In the genomic region with DNA sequence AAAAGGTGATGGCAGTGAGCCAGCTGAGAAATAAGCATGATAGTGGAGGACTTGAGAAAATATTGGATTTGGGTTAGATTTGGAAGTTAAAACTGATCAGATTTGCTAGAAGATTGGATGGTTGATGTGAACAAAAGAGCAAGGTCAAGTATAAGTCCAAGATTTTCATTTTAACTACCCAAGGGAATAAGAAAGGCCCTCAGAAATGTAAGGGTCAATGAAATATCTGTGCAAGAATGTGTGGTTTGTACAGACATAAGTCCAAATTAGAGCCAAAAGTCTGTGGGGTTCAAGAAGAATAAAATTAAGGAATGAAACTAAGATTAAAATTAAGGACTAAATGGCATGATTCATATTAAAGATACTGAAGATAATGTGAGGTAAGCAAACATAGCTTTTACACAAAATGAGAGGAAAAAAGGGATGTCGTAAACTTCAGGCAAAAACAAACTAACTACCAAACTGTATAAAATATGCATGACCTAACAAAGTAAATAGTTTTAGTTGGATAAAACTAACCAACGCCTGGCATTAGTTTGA, we compare ENCODE assay signal across 26 cellular contexts.
"Had no signal": no experiment of that assay in that cellular context is flagged by ENCODE, and none has a peak within 500 bp of the region (broad histone marks: within the 10 kb centered on the region; RNA-seq: fewer than 3 reads in every experiment).

No MANE protein-coding gene starts in this region.

- H3K36me3 ChIP-seq: colonic mucosa, pancreas, right lobe of liver, thoracic aorta, tibial nerve, upper lobe of left lung had no signal

- H3K27me3 Mint-ChIP-seq: dendritic cell treated with granulocyte-macrophage colony-stimulating factor and Interleukin-4, amounts not matched to agents 40 ng/mL and 50 ng/mL, for 4 days; memory B cell had no signal

- H3K9me3 Mint-ChIP-seq: dendritic cell treated with granulocyte-macrophage colony-stimulating factor and Interleukin-4, amounts not matched to agents 40 ng/mL and 50 ng/mL, for 4 days; endodermal cell had no signal

- H3K4me3 Mint-ChIP-seq: dendritic cell treated with granulocyte-macrophage colony-stimulating factor and Interleukin-4, amounts not matched to agents 40 ng/mL and 50 ng/mL, for 4 days; endodermal cell; immature natural killer cell; memory B cell; natural killer cell had no signal

- ATAC-seq: esophagus mucosa; left ventricle myocardium superior; natural killer cell; pancreas; right lobe of liver; stimulated activated naive CD8-positive, alpha-beta T cell treated with anti-CD3 and anti-CD28 coated beads, Interleukin-15, Interleukin-2, amounts not matched to agents 100 U/mL and 50 U/mL, for 24 hours had no signal

- H3K27ac ChIP-seq: colonic mucosa, epithelial cell of prostate, pancreas, right lobe of liver, thoracic aorta, tibial nerve, upper lobe of left lung had no signal

- H3K4me3 ChIP-seq: colonic mucosa, lung, pancreas, right lobe of liver, smooth muscle cell, thoracic aorta, tibial nerve, upper lobe of left lung had no signal

- H3K27me3 ChIP-seq: colonic mucosa, pancreas, right lobe of liver, tibial nerve, upper lobe of left lung had no signal

- H3K4me1 ChIP-seq: colonic mucosa, pancreas, right lobe of liver, tibial nerve, upper lobe of left lung had no signal

- DNase-seq: colonic mucosa; effector CD8-positive, alpha-beta T cell; endodermal cell; hypothalamus; immature natural killer cell; left ventricle myocardium superior; natural killer cell; occipital lobe; pancreas; retina; right lobe of liver; stimulated activated CD4-positive, alpha-beta T cell treated with anti-CD3 and anti-CD28 coated beads, Interleukin-12 subunit alpha, Interleukin-12 subunit beta, amount 100 ng/mL, for 4 hours; stimulated activated CD4-positive, alpha-beta T cell treated with anti-CD3 and anti-CD28 coated beads, Interleukin-1b, Interleukin-23, amount 100 ng/mL, for 48 hours; stimulated activated CD4-positive, alpha-beta T cell treated with anti-CD3 and anti-CD28 coated beads, Interleukin-4, amount 100 ng/mL, for 1 hour; stimulated activated CD8-positive, alpha-beta memory T cell treated with anti-CD3 and anti-CD28 coated beads, Interleukin-4, amount 100 ng/mL, for 48 hours; stimulated activated naive CD8-positive, alpha-beta T cell treated with anti-CD3 and anti-CD28 coated beads, Interleukin-15, Interleukin-2, amounts not matched to agents 100 U/mL and 50 U/mL, for 24 hours; substantia nigra; upper lobe of left lung had no signal

- H3K9me3 ChIP-seq: colonic mucosa, pancreas, right lobe of liver, thoracic aorta, tibial nerve, upper lobe of left lung had no signal

- H3K36me3 Mint-ChIP-seq: immature natural killer cell, memory B cell, natural killer cell had no signal

- H3K27ac Mint-ChIP-seq: dendritic cell treated with granulocyte-macrophage colony-stimulating factor and Interleukin-4, amounts not matched to agents 40 ng/mL and 50 ng/mL, for 4 days; endodermal cell; immature natural killer cell; memory B cell; natural killer cell had no signal

- H3K4me1 Mint-ChIP-seq: endodermal cell, immature natural killer cell, memory B cell, natural killer cell had no signal
